Comparison of ENCODE assay signal across 2 cellular contexts in genomic region chr17:437545-437944, GRCh38.
TF ChIP-seq lines count a peak whose summit lies in the region.

No MANE protein-coding gene starts in this region.

TF ChIP-seq in HepG2, 621 proteins besides CTCF, POLR2A, EP300 and RAD21:
- TF ChIP-seq THAP9 (CRISPR knock-in tag; IDR thresholded peaks at IDR 0.05; ENCODE audit: borderline replicate concordance): no peak
- TF ChIP-seq RBAK (CRISPR knock-in tag; IDR thresholded peaks at IDR 0.05): peak; percentile 89
- no peak for TF ChIP-seq GLI4 (CRISPR knock-in tag; IDR thresholded peaks at IDR 0.05; ENCODE audit: borderline replicate concordance)

TF ChIP-seq in K562, 482 proteins besides CTCF, POLR2A, EP300 and RAD21:
- TF ChIP-seq ZNF232 (CRISPR knock-in tag; IDR thresholded peaks at IDR 0.05): no peak
- TF ChIP-seq RBM25 (IDR thresholded peaks at IDR 0.05; ENCODE audit: low read depth, low read length, severe bottlenecking): peak; percentile 67
- TF ChIP-seq GTF2F1 (IDR thresholded peaks at IDR 0.05; ENCODE audit: low read depth, low read length): no peak
- TF ChIP-seq BCOR (IDR thresholded peaks at IDR 0.05): peak; percentile 11; the same call in 1 of the 2 replicates
- TF ChIP-seq KDM4B (IDR thresholded peaks at IDR 0.05; ENCODE audit: borderline replicate concordance in 2 of 2, low read depth in 1 of 2): no peak
